In the genomic region with DNA sequence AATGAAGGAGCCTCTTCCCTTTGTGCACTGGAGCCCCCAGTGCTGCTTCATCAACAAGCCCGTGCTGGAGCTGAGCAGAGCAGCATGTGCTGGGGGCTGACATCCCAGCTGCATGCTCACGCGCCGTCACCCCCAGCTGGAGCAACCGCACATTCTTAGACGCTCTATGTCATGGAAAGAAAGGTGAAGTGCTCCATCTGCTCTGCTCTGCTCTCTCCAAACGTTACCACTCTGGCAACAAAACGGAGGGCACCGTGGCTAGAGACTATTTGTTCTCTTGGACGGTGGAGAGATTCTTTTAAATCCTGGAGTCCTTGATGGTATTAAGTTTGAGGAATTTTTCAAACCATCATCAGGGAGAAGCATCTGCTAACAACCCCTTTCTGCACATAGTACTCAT, we compare ENCODE assay signal across 27 cellular contexts.
DNase-seq lines count a peak whose midpoint lies in the region; ATAC-seq and TF ChIP-seq lines count a peak whose summit lies in the region.
"Had no signal": no experiment of that assay in that cellular context is flagged by ENCODE, and none has a peak within 500 bp of the region (broad histone marks: within the 10 kb centered on the region; RNA-seq: fewer than 3 reads in every experiment).

No MANE protein-coding gene starts in this region.

- H3K9me3 ChIP-seq in upper lobe of right lung, result no peaks in the 10 kb centered on the region
- H3K9me3 ChIP-seq in colonic mucosa, result no peaks in the 10 kb centered on the region
- H3K9me3 ChIP-seq: right lobe of liver had no signal

- peaks cover 8 to 11% of the 10 kb centered on the region in 2 donors for H3K9me3 Mint-ChIP-seq in effector memory CD8-positive, alpha-beta T cell
- H3K9me3 Mint-ChIP-seq: activated naive CD8-positive, alpha-beta T cell treated with anti-CD3 and anti-CD28 coated beads for 36 hours; stimulated activated effector memory CD8-positive, alpha-beta T cell treated with anti-CD3 and anti-CD28 coated beads, Interleukin-12 subunit alpha, Interleukin-12 subunit beta, amount 100 ng/mL, for 72 hours had no signal

- no peak for TF ChIP-seq CTCF in fibroblast of the aortic adventitia (IDR thresholded peaks at IDR 0.05; ENCODE audit: insufficient read depth, low read length)
- no peak for TF ChIP-seq CTCF in upper lobe of right lung (IDR thresholded peaks at IDR 0.05)
- TF ChIP-seq CTCF in colonic mucosa (IDR thresholded peaks at IDR 0.05), result no peak

- H3K27me3 ChIP-seq in upper lobe of right lung (no peaks in the 10 kb centered on the region), colonic mucosa (no peaks in the 10 kb centered on the region)
- H3K27me3 ChIP-seq: BLaER1, right lobe of liver, upper lobe of left lung had no signal

- intact Hi-C loops in upper lobe of right lung (cut with DNase I), result no loop called here
- intact Hi-C loops in colonic mucosa (cut with DNase I), result no loop called here

- no peak overlapping the region for H3K9ac ChIP-seq in colonic mucosa (ENCODE audit: low read depth in 2 of 2, low read length in 2 of 2)
- H3K9ac ChIP-seq: BLaER1 had no signal

- peak; percentile 13 for DNase-seq in EH (ENCODE audit: low read depth)
- DNase-seq in NCI-H2171 treated with DMSO at 0.1 percent for 48 hours (lab: John Stamatoyannopoulos, UW), result peak; percentile 35
- peak; percentile 26 for DNase-seq in fibroblast of the aortic adventitia (ENCODE audit: low read depth)
- DNase-seq in upper lobe of right lung, result no peak
- DNase-seq in effector memory CD8-positive, alpha-beta T cell, result no peak
- no peak for DNase-seq in stimulated activated naive CD4-positive, alpha-beta T cell treated with Interleukin-2 at 50 U/mL for 16 hours (lab: John Stamatoyannopoulos, UW)
- DNase-seq in colonic mucosa, result no peak
- DNase-seq: activated CD4-positive, alpha-beta T cell treated with anti-CD3 and anti-CD28 coated beads for 48 hours; activated CD8-positive, alpha-beta memory T cell treated with anti-CD3 and anti-CD28 coated beads for 24 hours; activated effector memory CD4-positive, alpha-beta T cell treated with anti-CD3 and anti-CD28 coated beads, Interleukin-2, amount 50 U/mL, for 16 hours; activated naive CD8-positive, alpha-beta T cell treated with anti-CD3 and anti-CD28 coated beads for 36 hours; dermis blood vessel endothelial cell; DMS53; GDM1; head of caudate nucleus; NCI-H1105; NCI-H2081 treated with DMSO at 0.1 percent for 48 hours; OCI-M1; right lobe of liver; stimulated activated CD4-positive, alpha-beta T cell treated with anti-CD3 and anti-CD28 coated beads, Interleukin-4, amount 100 ng/mL, for 24 hours; substantia nigra had no signal

- ATAC-seq in upper lobe of right lung, result peak; percentile 40
- no peak for ATAC-seq in effector memory CD8-positive, alpha-beta T cell (replicated peaks)
- ATAC-seq: right lobe of liver had no signal

- H3K4me3 ChIP-seq in fibroblast of the aortic adventitia (ENCODE audit: low read depth, low read length) (no peak overlapping the region), upper lobe of right lung (no peak overlapping the region), colonic mucosa (no peak overlapping the region)
- H3K4me3 ChIP-seq: BLaER1, HAP-1, lung, right lobe of liver, upper lobe of left lung had no signal

- no peak overlapping the region for H3K4me3 Mint-ChIP-seq in effector memory CD8-positive, alpha-beta T cell
- H3K4me3 Mint-ChIP-seq: activated naive CD8-positive, alpha-beta T cell treated with anti-CD3 and anti-CD28 coated beads for 36 hours; central memory CD8-positive, alpha-beta T cell; stimulated activated effector memory CD8-positive, alpha-beta T cell treated with anti-CD3 and anti-CD28 coated beads, Interleukin-12 subunit alpha, Interleukin-12 subunit beta, amount 100 ng/mL, for 72 hours had no signal

- H3K27ac ChIP-seq in upper lobe of right lung (no peak overlapping the region), colonic mucosa (no peak overlapping the region)
- H3K27ac ChIP-seq: BLaER1, right lobe of liver, upper lobe of left lung had no signal

- no peaks in the 10 kb centered on the region for H3K36me3 ChIP-seq in upper lobe of right lung
- no peaks in the 10 kb centered on the region for H3K36me3 ChIP-seq in colonic mucosa
- H3K36me3 ChIP-seq: BLaER1, HAP-1, right lobe of liver, upper lobe of left lung had no signal

- H3K27ac Mint-ChIP-seq in effector memory CD8-positive, alpha-beta T cell, result no peak overlapping the region
- H3K27ac Mint-ChIP-seq: activated naive CD8-positive, alpha-beta T cell treated with anti-CD3 and anti-CD28 coated beads for 36 hours; stimulated activated effector memory CD8-positive, alpha-beta T cell treated with anti-CD3 and anti-CD28 coated beads, Interleukin-12 subunit alpha, Interleukin-12 subunit beta, amount 100 ng/mL, for 72 hours had no signal

- H3K4me1 Mint-ChIP-seq in effector memory CD8-positive, alpha-beta T cell (ENCODE audit: low read depth in 2 of 2), result no peaks in the 10 kb centered on the region
- H3K4me1 Mint-ChIP-seq: activated naive CD8-positive, alpha-beta T cell treated with anti-CD3 and anti-CD28 coated beads for 36 hours; central memory CD8-positive, alpha-beta T cell; stimulated activated effector memory CD8-positive, alpha-beta T cell treated with anti-CD3 and anti-CD28 coated beads, Interleukin-12 subunit alpha, Interleukin-12 subunit beta, amount 100 ng/mL, for 72 hours had no signal

- H3K4me1 ChIP-seq in upper lobe of right lung (no peaks in the 10 kb centered on the region), colonic mucosa (no peaks in the 10 kb centered on the region)
- H3K4me1 ChIP-seq: BLaER1, HAP-1, right lobe of liver, upper lobe of left lung had no signal

- peaks cover 0 to under 1% of the 10 kb centered on the region in 2 donors for H3K27me3 Mint-ChIP-seq in effector memory CD8-positive, alpha-beta T cell

- no peaks in the 10 kb centered on the region for H3K36me3 Mint-ChIP-seq in effector memory CD8-positive, alpha-beta T cell (ENCODE audit: insufficient read depth)
- H3K36me3 Mint-ChIP-seq: activated naive CD8-positive, alpha-beta T cell treated with anti-CD3 and anti-CD28 coated beads for 36 hours; stimulated activated effector memory CD8-positive, alpha-beta T cell treated with anti-CD3 and anti-CD28 coated beads, Interleukin-12 subunit alpha, Interleukin-12 subunit beta, amount 100 ng/mL, for 72 hours had no signal

Comparison
In these comparisons a context has a peak if more than half of its experiments do, and no peak if none do; other contexts are left out.
1. DNase-seq: peak in EH (single experiment), NCI-H2171 treated with DMSO at 0.1 percent for 48 hours (single experiment) and fibroblast of the aortic adventitia (single experiment); none in upper lobe of right lung (single experiment), effector memory CD8-positive, alpha-beta T cell (0 of 3), stimulated activated naive CD4-positive, alpha-beta T cell treated with Interleukin-2 at 50 U/mL for 16 hours (single experiment) and colonic mucosa (single experiment).